ENCODE assay signal across 38 cellular contexts in the genomic region with DNA sequence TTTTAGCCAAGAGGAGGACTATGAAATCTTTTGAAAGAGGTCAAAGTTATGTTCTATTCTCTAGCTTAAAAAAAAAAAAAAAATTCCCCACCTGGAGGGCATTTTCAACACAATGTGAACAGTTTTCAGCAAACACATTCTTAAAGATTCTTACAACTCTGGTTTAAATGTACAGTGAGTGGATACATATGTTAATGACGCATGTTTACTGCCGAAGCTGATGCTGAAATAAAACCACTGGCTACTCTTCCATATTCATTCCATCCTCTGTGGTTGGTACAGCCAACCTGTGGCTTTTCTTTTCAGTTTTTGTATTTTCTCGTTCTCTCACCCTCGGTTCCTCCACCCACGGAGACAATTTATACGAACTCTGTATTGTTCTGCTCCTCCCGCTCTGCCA.
"Had no signal": no experiment of that assay in that cellular context is flagged by ENCODE, and none has a peak within 500 bp of the region (broad histone marks: within the 10 kb centered on the region; RNA-seq: fewer than 3 reads in every experiment).

No MANE protein-coding gene starts in this region.

- H3K27me3 Mint-ChIP-seq: activated CD4-positive, alpha-beta memory T cell treated with anti-CD3 and anti-CD28 coated beads, Interleukin-2, amount 10 ng/mL, durations not matched to agents 7 days and 5 days; activated CD4-positive, alpha-beta T cell treated with anti-CD3 and anti-CD28 coated beads for 36 hours; activated CD4-positive, alpha-beta T cell treated with anti-CD3 and anti-CD28 coated beads, Interleukin-2, amount 10 ng/mL, durations not matched to agents 7 days and 5 days; activated naive CD8-positive, alpha-beta T cell treated with anti-CD3 and anti-CD28 coated beads for 36 hours; activated T-helper 17 cell treated with anti-CD3 and anti-CD28 coated beads, Interleukin-2, amount 50 U/mL, for 72 hours; central memory CD8-positive, alpha-beta T cell had no signal

- H3K27ac Mint-ChIP-seq: activated CD4-positive, alpha-beta memory T cell treated with anti-CD3 and anti-CD28 coated beads, Interleukin-2, amount 10 ng/mL, durations not matched to agents 7 days and 5 days; activated CD4-positive, alpha-beta T cell treated with anti-CD3 and anti-CD28 coated beads for 36 hours; activated CD4-positive, alpha-beta T cell treated with anti-CD3 and anti-CD28 coated beads, Interleukin-2, amount 10 ng/mL, durations not matched to agents 7 days and 5 days; activated CD8-positive, alpha-beta T cell treated with anti-CD3 and anti-CD28 coated beads, Interleukin-2, amount 10 ng/mL, durations not matched to agents 7 days and 5 days; activated naive CD4-positive, alpha-beta T cell treated with anti-CD3 and anti-CD28 coated beads for 36 hours; activated naive CD4-positive, alpha-beta T cell treated with anti-CD3 and anti-CD28 coated beads, Interleukin-2, amount 50 U/mL, for 72 hours; activated naive CD8-positive, alpha-beta T cell treated with anti-CD3 and anti-CD28 coated beads for 36 hours; activated T-cell treated with anti-CD3 and anti-CD28 coated beads, Interleukin-2, amount 50 U/mL, for 72 hours; activated T-helper 1 cell treated with anti-CD3 and anti-CD28 coated beads, Interleukin-12 subunit alpha, Interleukin-12 subunit beta, Interleukin-2, Interleukin-4 antibody, amounts not matched to agents 30 ng/mL and 10 ng/mL and 1 ng/mL, durations not matched to agents 14 hours and 24 hours and 36 hours; activated T-helper 17 cell treated with anti-CD3 and anti-CD28 coated beads, Interleukin-2, amount 50 U/mL, for 72 hours; brain; T-helper 1 cell treated with Interleukin-12 subunit alpha and Interleukin-12 subunit beta and Interleukin-4 antibody, amounts not matched to agents 30 μg/mL and 1 μg/mL, for 36 hours; T-helper 2 cell treated with Interferon-gamma antibody and Interleukin-4, amounts not matched to agents 5 μg/mL and 100 μg/mL, for 36 hours had no signal

- H3K9me3 ChIP-seq: adrenal gland had no signal

- H3K27ac ChIP-seq: adrenal gland, cardiac muscle cell, VCaP had no signal

- H3K4me1 Mint-ChIP-seq: activated CD4-positive, alpha-beta memory T cell treated with anti-CD3 and anti-CD28 coated beads, Interleukin-2, amount 10 ng/mL, durations not matched to agents 7 days and 5 days; activated CD4-positive, alpha-beta T cell treated with anti-CD3 and anti-CD28 coated beads for 36 hours; activated CD4-positive, alpha-beta T cell treated with anti-CD3 and anti-CD28 coated beads, Interleukin-2, amount 10 ng/mL, durations not matched to agents 7 days and 5 days; activated naive CD8-positive, alpha-beta T cell treated with anti-CD3 and anti-CD28 coated beads for 36 hours; activated T-helper 17 cell treated with anti-CD3 and anti-CD28 coated beads, Interleukin-2, amount 50 U/mL, for 72 hours; brain; central memory CD8-positive, alpha-beta T cell had no signal

- H3K4me1 ChIP-seq: adrenal gland had no signal

- H3K4me3 Mint-ChIP-seq: activated CD4-positive, alpha-beta memory T cell treated with anti-CD3 and anti-CD28 coated beads, Interleukin-2, amount 10 ng/mL, durations not matched to agents 7 days and 5 days; activated CD4-positive, alpha-beta T cell treated with anti-CD3 and anti-CD28 coated beads for 36 hours; activated CD4-positive, alpha-beta T cell treated with anti-CD3 and anti-CD28 coated beads, Interleukin-2, amount 10 ng/mL, durations not matched to agents 7 days and 5 days; activated CD8-positive, alpha-beta T cell treated with anti-CD3 and anti-CD28 coated beads, Interleukin-2, amount 10 ng/mL, durations not matched to agents 7 days and 5 days; activated naive CD4-positive, alpha-beta T cell treated with anti-CD3 and anti-CD28 coated beads for 36 hours; activated naive CD8-positive, alpha-beta T cell treated with anti-CD3 and anti-CD28 coated beads for 36 hours; activated T-cell treated with anti-CD3 and anti-CD28 coated beads, Interleukin-2, amount 50 U/mL, for 4 hours; activated T-cell treated with anti-CD3 and anti-CD28 coated beads, Interleukin-2, amount 50 U/mL, for 72 hours; activated T-helper 1 cell treated with anti-CD3 and anti-CD28 coated beads, Interleukin-12 subunit alpha, Interleukin-12 subunit beta, Interleukin-2, Interleukin-4 antibody, amounts not matched to agents 30 ng/mL and 10 ng/mL and 1 ng/mL, durations not matched to agents 14 hours and 24 hours and 36 hours; activated T-helper 17 cell treated with anti-CD3 and anti-CD28 coated beads, Interleukin-2, amount 50 U/mL, for 72 hours; brain; central memory CD8-positive, alpha-beta T cell; T-helper 1 cell treated with Interleukin-12 subunit alpha and Interleukin-12 subunit beta and Interleukin-4 antibody, amounts not matched to agents 30 μg/mL and 1 μg/mL, for 36 hours; T-helper 2 cell treated with Interferon-gamma antibody and Interleukin-4, amounts not matched to agents 5 μg/mL and 100 μg/mL, for 36 hours had no signal

- H3K9me3 Mint-ChIP-seq: activated naive CD4-positive, alpha-beta T cell treated with anti-CD3 and anti-CD28 coated beads for 36 hours; activated naive CD8-positive, alpha-beta T cell treated with anti-CD3 and anti-CD28 coated beads for 36 hours; activated T-helper 17 cell treated with anti-CD3 and anti-CD28 coated beads, Interleukin-2, amount 50 U/mL, for 72 hours had no signal

- H3K36me3 ChIP-seq: adrenal gland, cardiac muscle cell had no signal

- H3K4me3 ChIP-seq: adrenal gland, cardiac muscle cell had no signal

- DNase-seq: activated CD4-positive, alpha-beta memory T cell treated with anti-CD3 and anti-CD28 coated beads, Interleukin-2, amount 10 ng/mL, durations not matched to agents 7 days and 5 days; activated CD4-positive, alpha-beta T cell treated with anti-CD3 and anti-CD28 coated beads for 1 hour; activated CD4-positive, alpha-beta T cell treated with anti-CD3 and anti-CD28 coated beads for 36 hours; activated CD4-positive, alpha-beta T cell treated with anti-CD3 and anti-CD28 coated beads for 48 hours; activated CD4-positive, alpha-beta T cell treated with anti-CD3 and anti-CD28 coated beads, Interleukin-2, amount 10 ng/mL, durations not matched to agents 7 days and 5 days; activated CD4-positive, alpha-beta T cell treated with anti-CD3 and anti-CD28 coated beads, Interleukin-2, amount 50 U/mL, for 48 hours; activated CD4-positive, CD25-positive, alpha-beta regulatory T cell; activated CD8-positive, alpha-beta memory T cell treated with anti-CD3 and anti-CD28 coated beads for 24 hours; activated CD8-positive, alpha-beta memory T cell treated with anti-CD3 and anti-CD28 coated beads, Interleukin-2, amount 50 U/mL, for 4 hours; activated CD8-positive, alpha-beta T cell treated with anti-CD3 and anti-CD28 coated beads, Interleukin-2, amount 10 ng/mL, durations not matched to agents 7 days and 5 days; activated effector memory CD4-positive, alpha-beta T cell treated with anti-CD3 and anti-CD28 coated beads, Interleukin-2, amount 50 U/mL, for 16 hours; activated gamma-delta T cell treated with Interleukin-2 at 50 U/mL for 16 hours; activated naive CD4-positive, alpha-beta T cell; activated naive CD4-positive, alpha-beta T cell treated with anti-CD3 and anti-CD28 coated beads for 36 hours; activated naive CD4-positive, alpha-beta T cell treated with anti-CD3 and anti-CD28 coated beads, Interleukin-2, amount 50 U/mL, for 16 hours; activated naive CD8-positive, alpha-beta T cell treated with anti-CD3 and anti-CD28 coated beads for 36 hours; activated T-cell treated with anti-CD3 and anti-CD28 coated beads for 4 hours; activated T-cell treated with anti-CD3 and anti-CD28 coated beads, Interleukin-2, amount 50 U/mL, for 1 hour; activated T-cell treated with anti-CD3 and anti-CD28 coated beads, Interleukin-2, amount 50 U/mL, for 4 hours; activated T-cell treated with anti-CD3 and anti-CD28 coated beads, Interleukin-2, amount 50 U/mL, for 72 hours; adrenal gland; amniotic stem cell; aorta; caudate nucleus; cerebellar nuclear complex; T-helper 1 cell; T-helper 2 cell; T-helper 9 cell had no signal

- ATAC-seq: activated CD4-positive, alpha-beta T cell treated with anti-CD3 and anti-CD28 coated beads for 36 hours; activated CD4-positive, CD25-positive, alpha-beta regulatory T cell treated with anti-CD3 and anti-CD28 coated beads, Interleukin-2, amount 50 U/mL, for 24 hours; activated CD8-positive, alpha-beta T cell treated with anti-CD3 and anti-CD28 coated beads, Interleukin-2, amount 10 ng/mL, durations not matched to agents 7 days and 5 days; activated naive CD4-positive, alpha-beta T cell treated with anti-CD3 and anti-CD28 coated beads, Interleukin-2, amount 50 U/mL, for 72 hours; activated T-cell treated with anti-CD3 and anti-CD28 coated beads, Interleukin-2, amount 50 U/mL, for 4 hours; activated T-cell treated with anti-CD3 and anti-CD28 coated beads, Interleukin-2, amount 50 U/mL, for 72 hours; activated T-helper 17 cell treated with anti-CD3 and anti-CD28 coated beads, Interleukin-2, amount 50 U/mL, for 72 hours had no signal

- H3K36me3 Mint-ChIP-seq: activated naive CD4-positive, alpha-beta T cell treated with anti-CD3 and anti-CD28 coated beads, Interleukin-2, amount 50 U/mL, for 72 hours; activated naive CD8-positive, alpha-beta T cell treated with anti-CD3 and anti-CD28 coated beads for 36 hours; brain had no signal

- H3K27me3 ChIP-seq: adrenal gland, cardiac muscle cell had no signal
